In genomic region chr6:47457370-47457769, GRCh38 we compare ENCODE assay signal across 20 cellular contexts.
"Had no signal": no experiment of that assay in that cellular context is flagged by ENCODE, and none has a peak within 500 bp of the region (broad histone marks: within the 10 kb centered on the region; RNA-seq: fewer than 3 reads in every experiment).

No MANE protein-coding gene starts in this region.

- H3K27ac Mint-ChIP-seq: naive thymus-derived CD4-positive, alpha-beta T cell; nephron progenitor cell; stimulated activated effector memory CD8-positive, alpha-beta T cell treated with anti-CD3 and anti-CD28 coated beads, Interleukin-12 subunit alpha, Interleukin-12 subunit beta, amount 100 ng/mL, for 72 hours had no signal

- H3K36me3 Mint-ChIP-seq: naive thymus-derived CD4-positive, alpha-beta T cell; stimulated activated effector memory CD8-positive, alpha-beta T cell treated with anti-CD3 and anti-CD28 coated beads, Interleukin-12 subunit alpha, Interleukin-12 subunit beta, amount 100 ng/mL, for 72 hours had no signal

- H3K79me2 ChIP-seq: parathyroid adenoma had no signal

- H3K4me3 ChIP-seq: gastrocnemius medialis, heart right ventricle, psoas muscle, right lobe of liver, tibial artery, upper lobe of left lung, uterus had no signal

- FAIRE-seq: endometrium had no signal

- H3K36me3 ChIP-seq: gastrocnemius medialis, heart right ventricle, right lobe of liver, tibial artery, upper lobe of left lung, uterus had no signal

- H3K27ac ChIP-seq: gastrocnemius medialis, heart right ventricle, parathyroid adenoma, psoas muscle, right lobe of liver, tibial artery, upper lobe of left lung, uterus had no signal

- H3K4me3 Mint-ChIP-seq: naive thymus-derived CD4-positive, alpha-beta T cell; nephron progenitor cell; stimulated activated effector memory CD8-positive, alpha-beta T cell treated with anti-CD3 and anti-CD28 coated beads, Interleukin-12 subunit alpha, Interleukin-12 subunit beta, amount 100 ng/mL, for 72 hours had no signal

- H3K9me3 ChIP-seq: gastrocnemius medialis, heart right ventricle, psoas muscle, right lobe of liver, tibial artery, upper lobe of left lung, uterus had no signal

- H3K4me1 ChIP-seq: gastrocnemius medialis, heart right ventricle, parathyroid adenoma, psoas muscle, tibial artery, upper lobe of left lung, uterus had no signal

- DNase-seq: effector memory CD4-positive, alpha-beta T cell; gastrocnemius medialis; heart right ventricle; hypothalamus; islet precursor cell; mammary epithelial cell; naive thymus-derived CD4-positive, alpha-beta T cell; nephron progenitor cell; psoas muscle; retina; right lobe of liver; stimulated activated CD4-positive, alpha-beta T cell treated with anti-CD3 and anti-CD28 coated beads, Interleukin-4, amount 100 ng/mL, for 1 hour; stimulated activated CD8-positive, alpha-beta memory T cell treated with anti-CD3 and anti-CD28 coated beads, Interleukin-4, amount 100 ng/mL, for 48 hours; stimulated activated naive CD8-positive, alpha-beta T cell treated with anti-CD3 and anti-CD28 coated beads, Interleukin-15, Interleukin-2, amounts not matched to agents 100 U/mL and 50 U/mL, for 24 hours; tibial artery; upper lobe of left lung; uterus had no signal

- H3K27me3 ChIP-seq: gastrocnemius medialis, heart right ventricle, right lobe of liver, tibial artery, upper lobe of left lung, uterus had no signal

- H3K9me3 Mint-ChIP-seq: naive thymus-derived CD4-positive, alpha-beta T cell; nephron progenitor cell; stimulated activated effector memory CD8-positive, alpha-beta T cell treated with anti-CD3 and anti-CD28 coated beads, Interleukin-12 subunit alpha, Interleukin-12 subunit beta, amount 100 ng/mL, for 72 hours had no signal

- H2AFZ ChIP-seq: parathyroid adenoma had no signal
